ENCODE assay signal across 8 cellular contexts in genomic region chr5:158289967-158290366, GRCh38.
"Had no signal": no experiment of that assay in that cellular context is flagged by ENCODE, and none has a peak within 500 bp of the region (broad histone marks: within the 10 kb centered on the region; RNA-seq: fewer than 3 reads in every experiment).

No MANE protein-coding gene starts in this region.

- ATAC-seq: HepG2, K562 had no signal

- FAIRE-seq: HepG2, HTR-8/SVneo, K562 had no signal

- H3K4me3 ChIP-seq: K562 had no signal

- H3K27ac ChIP-seq: HL-60, KMS-11 had no signal

- DNase-seq: IMR-90, KBM-7, KG1 had no signal
